In the genomic region with DNA sequence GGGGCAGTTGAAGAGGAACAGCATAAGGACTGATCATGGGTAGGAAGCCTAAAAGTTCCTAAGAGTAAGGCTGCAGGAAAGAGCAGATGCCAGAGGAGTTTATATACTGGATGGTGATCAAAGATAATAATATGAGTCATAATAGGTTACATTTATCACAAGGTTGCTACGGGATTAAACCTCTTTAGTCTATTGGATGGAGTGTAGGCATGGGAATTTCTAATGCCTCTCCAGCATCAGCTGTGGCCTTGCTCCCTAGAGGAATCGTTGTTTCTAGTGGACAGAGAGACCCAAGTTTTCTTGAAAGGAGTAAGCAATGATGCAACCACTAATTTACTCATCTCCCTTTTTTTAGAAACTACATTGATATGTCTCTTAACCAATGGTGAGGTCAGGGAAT, we compare ENCODE assay signal across 19 cellular contexts.
"Had no signal": no experiment of that assay in that cellular context is flagged by ENCODE, and none has a peak within 500 bp of the region (broad histone marks: within the 10 kb centered on the region; RNA-seq: fewer than 3 reads in every experiment).

No MANE protein-coding gene starts in this region.

- H3K27me3 ChIP-seq: ascending aorta, cardiac muscle cell, gastrocnemius medialis, heart right ventricle, tibial artery had no signal

- H3K27ac ChIP-seq: ascending aorta, cardiac muscle cell, epithelial cell of prostate, gastrocnemius medialis, heart right ventricle, left ventricle myocardium inferior, tibial artery had no signal

- ATAC-seq: activated CD4-positive, CD25-positive, alpha-beta regulatory T cell treated with anti-CD3 and anti-CD28 coated beads, Interleukin-2, amount 50 U/mL, for 24 hours; activated T-cell treated with anti-CD3 and anti-CD28 coated beads, Interleukin-2, amount 50 U/mL, for 4 hours; gastrocnemius medialis; heart right ventricle; stimulated activated naive CD8-positive, alpha-beta T cell treated with anti-CD3 and anti-CD28 coated beads, Interleukin-15, Interleukin-2, amounts not matched to agents 100 U/mL and 50 U/mL, for 24 hours had no signal

- H3K4me1 ChIP-seq: ascending aorta, gastrocnemius medialis, heart right ventricle, left ventricle myocardium inferior, tibial artery had no signal

- H3K4me3 ChIP-seq: ascending aorta, cardiac muscle cell, gastrocnemius medialis, heart right ventricle, left ventricle myocardium inferior, tibial artery had no signal

- H3K9me3 ChIP-seq: ascending aorta, gastrocnemius medialis, heart right ventricle, left ventricle myocardium inferior, tibial artery had no signal

- DNase-seq: activated CD4-positive, alpha-beta T cell treated with anti-CD3 and anti-CD28 coated beads, Interleukin-2, amount 50 U/mL, for 1 hour; activated CD8-positive, alpha-beta memory T cell treated with anti-CD3 and anti-CD28 coated beads, Interleukin-2, amount 50 U/mL, for 4 hours; activated naive CD4-positive, alpha-beta T cell treated with anti-CD3 and anti-CD28 coated beads, Interleukin-2, amount 50 U/mL, for 16 hours; activated T-cell treated with anti-CD3 and anti-CD28 coated beads, Interleukin-2, amount 50 U/mL, for 4 hours; endodermal cell; gastrocnemius medialis; heart right ventricle; kidney glomerular epithelial cell; left ventricle myocardium inferior; occipital lobe; stimulated activated CD4-positive, alpha-beta T cell treated with anti-CD3 and anti-CD28 coated beads, Interleukin-2, amount 100 ng/mL, for 24 hours; stimulated activated naive CD8-positive, alpha-beta T cell treated with anti-CD3 and anti-CD28 coated beads, Interleukin-15, Interleukin-2, amounts not matched to agents 100 U/mL and 50 U/mL, for 24 hours; substantia nigra; T1000; tibial artery had no signal

- H3K36me3 ChIP-seq: ascending aorta, cardiac muscle cell, gastrocnemius medialis, heart right ventricle, left ventricle myocardium inferior, tibial artery had no signal
